Comparison of ENCODE assay signal across 8 cellular contexts in the genomic region with DNA sequence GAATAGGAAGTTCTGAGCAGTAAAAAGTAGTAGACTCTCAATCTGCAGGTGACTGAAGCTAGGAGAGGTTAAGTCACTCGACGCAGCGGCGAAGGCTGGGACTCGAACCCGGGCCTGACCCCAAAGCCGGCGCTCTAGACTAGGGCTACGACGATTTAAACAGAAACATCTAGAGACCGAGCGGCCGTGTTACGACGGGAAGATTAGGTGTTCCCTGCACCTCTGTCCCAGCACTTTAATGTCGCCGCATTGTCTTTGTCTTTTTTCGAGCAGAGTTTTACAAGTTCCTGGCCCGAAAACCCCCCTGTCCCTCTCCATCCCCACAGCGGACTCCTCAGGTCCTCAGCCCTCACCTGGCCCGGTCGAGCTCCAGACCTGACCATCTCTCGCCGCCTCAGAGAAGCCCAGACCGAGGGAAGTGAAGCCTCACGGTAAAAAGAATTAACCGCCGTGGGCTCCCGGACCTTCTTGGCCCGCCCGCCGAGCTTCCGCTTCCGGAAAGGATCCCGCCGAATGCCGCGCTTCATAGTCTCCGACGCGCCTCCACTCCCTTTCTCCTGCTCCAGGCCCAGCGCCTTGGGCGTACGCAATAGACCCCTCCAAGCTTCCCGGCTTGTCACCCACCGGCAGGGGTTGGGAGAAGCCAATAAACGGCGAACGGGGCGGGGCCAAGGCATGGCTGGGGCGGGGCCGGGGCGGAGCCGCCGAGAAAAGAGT. TPM values are rescaled to one million over a fixed set of nuclear protein-coding genes. Genes with fewer than 3 reads are reported as not detected.
DNase-seq lines count a peak whose midpoint lies in the region; ATAC-seq and TF ChIP-seq lines count a peak whose summit lies in the region.

A gene with protein sequence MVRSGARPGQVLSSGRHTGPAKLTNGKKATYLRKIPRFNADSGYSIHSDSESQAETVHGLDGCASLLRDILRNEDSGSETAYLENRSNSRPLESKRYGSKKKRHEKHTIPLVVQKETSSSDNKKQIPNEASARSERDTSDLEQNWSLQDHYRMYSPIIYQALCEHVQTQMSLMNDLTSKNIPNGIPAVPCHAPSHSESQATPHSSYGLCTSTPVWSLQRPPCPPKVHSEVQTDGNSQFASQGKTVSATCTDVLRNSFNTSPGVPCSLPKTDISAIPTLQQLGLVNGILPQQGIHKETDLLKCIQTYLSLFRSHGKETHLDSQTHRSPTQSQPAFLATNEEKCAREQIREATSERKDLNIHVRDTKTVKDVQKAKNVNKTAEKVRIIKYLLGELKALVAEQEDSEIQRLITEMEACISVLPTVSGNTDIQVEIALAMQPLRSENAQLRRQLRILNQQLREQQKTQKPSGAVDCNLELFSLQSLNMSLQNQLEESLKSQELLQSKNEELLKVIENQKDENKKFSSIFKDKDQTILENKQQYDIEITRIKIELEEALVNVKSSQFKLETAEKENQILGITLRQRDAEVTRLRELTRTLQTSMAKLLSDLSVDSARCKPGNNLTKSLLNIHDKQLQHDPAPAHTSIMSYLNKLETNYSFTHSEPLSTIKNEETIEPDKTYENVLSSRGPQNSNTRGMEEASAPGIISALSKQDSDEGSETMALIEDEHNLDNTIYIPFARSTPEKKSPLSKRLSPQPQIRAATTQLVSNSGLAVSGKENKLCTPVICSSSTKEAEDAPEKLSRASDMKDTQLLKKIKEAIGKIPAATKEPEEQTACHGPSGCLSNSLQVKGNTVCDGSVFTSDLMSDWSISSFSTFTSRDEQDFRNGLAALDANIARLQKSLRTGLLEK (minus strand): TSS at position 439 of the 717 bp plus-strand sequence. CDS start 56 bp downstream, at position 383.

- DNase-seq in Ammon's horn (ENCODE audit: low spot score): peak; percentile 92
- peak; percentile 92 for DNase-seq in NCI-H510A treated with DMSO at 0.1 percent for 48 hours (lab: John Stamatoyannopoulos, UW)
- DNase-seq in activated CD4-positive, alpha-beta T cell treated with anti-CD3 and anti-CD28 coated beads for 36 hours: peak; percentile 92
- DNase-seq in kidney tubule cell (ENCODE audit: low spot score): peak; percentile 98
- peak; percentile 26 to 72 for DNase-seq in stimulated activated CD4-positive, alpha-beta T cell treated with anti-CD3 and anti-CD28 coated beads, Interleukin-1b, Interleukin-23, amount 100 ng/mL, for 1 hour (ENCODE audit: low read depth in 2 of 2)

- peak; percentile 78 for TF ChIP-seq POLR2A in GM19193 (IDR thresholded peaks at IDR 0.05; ENCODE audit: extremely low read depth, insufficient read depth, insufficient read length)

- intact Hi-C loops in activated CD4-positive, alpha-beta T cell treated with anti-CD3 and anti-CD28 coated beads for 36 hours (cut with DNase I, micrococcal nuclease): loop anchor here (1.0 to 5.0 kb wide), 5 partner anchors 72 to 769 kb away; a partner anchor contains a TSS

- H3K27ac Mint-ChIP-seq in activated CD4-positive, alpha-beta T cell treated with anti-CD3 and anti-CD28 coated beads for 36 hours: peak within 1 kb of the TSS; percentile 91

- no peaks in the 10 kb centered on the region for H3K9me3 Mint-ChIP-seq in activated CD4-positive, alpha-beta T cell treated with anti-CD3 and anti-CD28 coated beads for 36 hours (ENCODE audit: low read depth)

- H3K27ac ChIP-seq in cingulate gyrus (ENCODE audit: low read depth, low read length): peak within 1 kb of the TSS; percentile 19

- peaks cover under 1% of the 10 kb centered on the region for H3K36me3 Mint-ChIP-seq in activated CD4-positive, alpha-beta T cell treated with anti-CD3 and anti-CD28 coated beads for 36 hours (ENCODE audit: low read depth)

- H3K4me3 Mint-ChIP-seq in activated CD4-positive, alpha-beta T cell treated with anti-CD3 and anti-CD28 coated beads for 36 hours: peak within 1 kb of the TSS; percentile 87

- POLR2A ChIA-PET in activated CD4-positive, alpha-beta T cell treated with anti-CD3 and anti-CD28 coated beads for 36 hours (lab: Charles Lee): interaction anchor here (0.7 kb wide), 1 partner anchor 48 kb away, joined by 3 read pairs; no protein-coding TSS in a partner anchor

- peaks cover 7% of the 10 kb centered on the region for H3K27me3 Mint-ChIP-seq in activated CD4-positive, alpha-beta T cell treated with anti-CD3 and anti-CD28 coated beads for 36 hours

- H3K4me1 Mint-ChIP-seq in activated CD4-positive, alpha-beta T cell treated with anti-CD3 and anti-CD28 coated beads for 36 hours: peaks cover 23% of the 10 kb centered on the region

- peak; percentile 91 for ATAC-seq in HG03432 (IDR thresholded peaks at IDR 0.05; ENCODE audit: unreplicated experiment)
- ATAC-seq in activated CD4-positive, alpha-beta T cell treated with anti-CD3 and anti-CD28 coated beads for 36 hours: peak; percentile 98

- CTCF ChIA-PET in activated CD4-positive, alpha-beta T cell treated with anti-CD3 and anti-CD28 coated beads for 36 hours (lab: Charles Lee): no interaction called here

RNA-seq across cellular contexts. Expression of the gene that starts here (rescaled TPM):
- 10 to 100 TPM; 35.4 to 52.4 TPM for total RNA-seq in activated CD4-positive, alpha-beta T cell treated with anti-CD3 and anti-CD28 coated beads for 36 hours

Comparison
In these comparisons a context has a peak if more than half of its experiments do, and no peak if none do; other contexts are left out.
1. Peak in every context shown above with its lines: DNase-seq, ATAC-seq and H3K27ac ChIP-seq.